Comparison of ENCODE assay signal across 2 cellular contexts in genomic region chr4:143511906-143512305, GRCh38.
TF ChIP-seq lines count a peak whose summit lies in the region.

No MANE protein-coding gene starts in this region.

TF ChIP-seq in GM23338, 12 proteins besides CTCF, POLR2A, EP300 and RAD21 (continued from another document):
- TF ChIP-seq, protein P1, sequence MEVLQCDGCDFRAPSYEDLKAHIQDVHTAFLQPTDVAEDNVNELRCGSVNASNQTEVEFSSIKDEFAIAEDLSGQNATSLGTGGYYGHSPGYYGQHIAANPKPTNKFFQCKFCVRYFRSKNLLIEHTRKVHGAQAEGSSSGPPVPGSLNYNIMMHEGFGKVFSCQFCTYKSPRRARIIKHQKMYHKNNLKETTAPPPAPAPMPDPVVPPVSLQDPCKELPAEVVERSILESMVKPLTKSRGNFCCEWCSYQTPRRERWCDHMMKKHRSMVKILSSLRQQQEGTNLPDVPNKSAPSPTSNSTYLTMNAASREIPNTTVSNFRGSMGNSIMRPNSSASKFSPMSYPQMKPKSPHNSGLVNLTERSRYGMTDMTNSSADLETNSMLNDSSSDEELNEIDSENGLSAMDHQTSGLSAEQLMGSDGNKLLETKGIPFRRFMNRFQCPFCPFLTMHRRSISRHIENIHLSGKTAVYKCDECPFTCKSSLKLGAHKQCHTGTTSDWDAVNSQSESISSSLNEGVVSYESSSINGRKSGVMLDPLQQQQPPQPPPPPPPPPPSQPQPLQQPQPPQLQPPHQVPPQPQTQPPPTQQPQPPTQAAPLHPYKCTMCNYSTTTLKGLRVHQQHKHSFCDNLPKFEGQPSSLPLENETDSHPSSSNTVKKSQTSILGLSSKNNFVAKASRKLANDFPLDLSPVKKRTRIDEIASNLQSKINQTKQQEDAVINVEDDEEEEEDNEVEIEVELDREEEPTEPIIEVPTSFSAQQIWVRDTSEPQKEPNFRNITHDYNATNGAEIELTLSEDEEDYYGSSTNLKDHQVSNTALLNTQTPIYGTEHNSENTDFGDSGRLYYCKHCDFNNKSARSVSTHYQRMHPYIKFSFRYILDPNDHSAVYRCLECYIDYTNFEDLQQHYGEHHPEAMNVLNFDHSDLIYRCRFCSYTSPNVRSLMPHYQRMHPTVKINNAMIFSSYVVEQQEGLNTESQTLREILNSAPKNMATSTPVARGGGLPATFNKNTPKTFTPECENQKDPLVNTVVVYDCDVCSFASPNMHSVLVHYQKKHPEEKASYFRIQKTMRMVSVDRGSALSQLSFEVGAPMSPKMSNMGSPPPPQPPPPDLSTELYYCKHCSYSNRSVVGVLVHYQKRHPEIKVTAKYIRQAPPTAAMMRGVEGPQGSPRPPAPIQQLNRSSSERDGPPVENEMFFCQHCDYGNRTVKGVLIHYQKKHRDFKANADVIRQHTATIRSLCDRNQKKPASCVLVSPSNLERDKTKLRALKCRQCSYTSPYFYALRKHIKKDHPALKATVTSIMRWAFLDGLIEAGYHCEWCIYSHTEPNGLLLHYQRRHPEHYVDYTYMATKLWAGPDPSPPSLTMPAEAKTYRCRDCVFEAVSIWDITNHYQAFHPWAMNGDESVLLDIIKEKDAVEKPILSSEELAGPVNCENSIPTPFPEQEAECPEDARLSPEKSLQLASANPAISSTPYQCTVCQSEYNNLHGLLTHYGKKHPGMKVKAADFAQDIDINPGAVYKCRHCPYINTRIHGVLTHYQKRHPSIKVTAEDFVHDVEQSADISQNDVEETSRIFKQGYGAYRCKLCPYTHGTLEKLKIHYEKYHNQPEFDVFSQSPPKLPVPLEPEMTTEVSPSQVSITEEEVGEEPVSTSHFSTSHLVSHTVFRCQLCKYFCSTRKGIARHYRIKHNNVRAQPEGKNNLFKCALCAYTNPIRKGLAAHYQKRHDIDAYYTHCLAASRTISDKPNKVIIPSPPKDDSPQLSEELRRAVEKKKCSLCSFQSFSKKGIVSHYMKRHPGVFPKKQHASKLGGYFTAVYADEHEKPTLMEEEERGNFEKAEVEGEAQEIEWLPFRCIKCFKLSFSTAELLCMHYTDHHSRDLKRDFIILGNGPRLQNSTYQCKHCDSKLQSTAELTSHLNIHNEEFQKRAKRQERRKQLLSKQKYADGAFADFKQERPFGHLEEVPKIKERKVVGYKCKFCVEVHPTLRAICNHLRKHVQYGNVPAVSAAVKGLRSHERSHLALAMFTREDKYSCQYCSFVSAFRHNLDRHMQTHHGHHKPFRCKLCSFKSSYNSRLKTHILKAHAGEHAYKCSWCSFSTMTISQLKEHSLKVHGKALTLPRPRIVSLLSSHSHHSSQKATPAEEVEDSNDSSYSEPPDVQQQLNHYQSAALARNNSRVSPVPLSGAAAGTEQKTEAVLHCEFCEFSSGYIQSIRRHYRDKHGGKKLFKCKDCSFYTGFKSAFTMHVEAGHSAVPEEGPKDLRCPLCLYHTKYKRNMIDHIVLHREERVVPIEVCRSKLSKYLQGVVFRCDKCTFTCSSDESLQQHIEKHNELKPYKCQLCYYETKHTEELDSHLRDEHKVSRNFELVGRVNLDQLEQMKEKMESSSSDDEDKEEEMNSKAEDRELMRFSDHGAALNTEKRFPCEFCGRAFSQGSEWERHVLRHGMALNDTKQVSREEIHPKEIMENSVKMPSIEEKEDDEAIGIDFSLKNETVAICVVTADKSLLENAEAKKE (CRISPR knock-in tag; IDR thresholded peaks at IDR 0.05), result no peak
- TF ChIP-seq EZH2phosphoT487 (IDR thresholded peaks at IDR 0.05; ENCODE audit: unreplicated experiment), result no peak
- no peak for TF ChIP-seq STAT1 (IDR thresholded peaks at IDR 0.05; ENCODE audit: unreplicated experiment)
- TF ChIP-seq, protein P2, sequence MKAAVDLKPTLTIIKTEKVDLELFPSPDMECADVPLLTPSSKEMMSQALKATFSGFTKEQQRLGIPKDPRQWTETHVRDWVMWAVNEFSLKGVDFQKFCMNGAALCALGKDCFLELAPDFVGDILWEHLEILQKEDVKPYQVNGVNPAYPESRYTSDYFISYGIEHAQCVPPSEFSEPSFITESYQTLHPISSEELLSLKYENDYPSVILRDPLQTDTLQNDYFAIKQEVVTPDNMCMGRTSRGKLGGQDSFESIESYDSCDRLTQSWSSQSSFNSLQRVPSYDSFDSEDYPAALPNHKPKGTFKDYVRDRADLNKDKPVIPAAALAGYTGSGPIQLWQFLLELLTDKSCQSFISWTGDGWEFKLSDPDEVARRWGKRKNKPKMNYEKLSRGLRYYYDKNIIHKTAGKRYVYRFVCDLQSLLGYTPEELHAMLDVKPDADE (IDR thresholded peaks at IDR 0.05), result no peak

TF ChIP-seq in WTC11, 78 proteins besides CTCF, POLR2A, EP300 and RAD21 (continued from another document):
- TF ChIP-seq MLX (CRISPR knock-in tag; IDR thresholded peaks at IDR 0.05), result no peak
- no peak for TF ChIP-seq RELA (CRISPR knock-in tag; IDR thresholded peaks at IDR 0.05; ENCODE audit: borderline replicate concordance)
- no peak for TF ChIP-seq NFATC4 (CRISPR knock-in tag; IDR thresholded peaks at IDR 0.05)
- no peak for TF ChIP-seq OVOL2 (CRISPR knock-in tag; IDR thresholded peaks at IDR 0.05; ENCODE audit: borderline replicate concordance)
- no peak for TF ChIP-seq IRF2 (CRISPR knock-in tag; IDR thresholded peaks at IDR 0.05; ENCODE audit: borderline replicate concordance, low read depth)
- no peak for TF ChIP-seq ATF2 (CRISPR knock-in tag; IDR thresholded peaks at IDR 0.05; ENCODE audit: borderline replicate concordance, low read depth)
- TF ChIP-seq CBFB (CRISPR knock-in tag; IDR thresholded peaks at IDR 0.05; ENCODE audit: low read depth), result no peak
- TF ChIP-seq, protein P3, sequence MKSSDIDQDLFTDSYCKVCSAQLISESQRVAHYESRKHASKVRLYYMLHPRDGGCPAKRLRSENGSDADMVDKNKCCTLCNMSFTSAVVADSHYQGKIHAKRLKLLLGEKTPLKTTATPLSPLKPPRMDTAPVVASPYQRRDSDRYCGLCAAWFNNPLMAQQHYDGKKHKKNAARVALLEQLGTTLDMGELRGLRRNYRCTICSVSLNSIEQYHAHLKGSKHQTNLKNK (CRISPR knock-in tag; IDR thresholded peaks at IDR 0.05), result no peak
- no peak for TF ChIP-seq TCF7 (CRISPR knock-in tag; IDR thresholded peaks at IDR 0.05; ENCODE audit: low read depth)
- TF ChIP-seq ERG (CRISPR knock-in tag; IDR thresholded peaks at IDR 0.05), result no peak
- no peak for TF ChIP-seq FOXP4 (CRISPR knock-in tag; IDR thresholded peaks at IDR 0.05)
- no peak for TF ChIP-seq AR (CRISPR knock-in tag; IDR thresholded peaks at IDR 0.05)
- TF ChIP-seq, protein P4, sequence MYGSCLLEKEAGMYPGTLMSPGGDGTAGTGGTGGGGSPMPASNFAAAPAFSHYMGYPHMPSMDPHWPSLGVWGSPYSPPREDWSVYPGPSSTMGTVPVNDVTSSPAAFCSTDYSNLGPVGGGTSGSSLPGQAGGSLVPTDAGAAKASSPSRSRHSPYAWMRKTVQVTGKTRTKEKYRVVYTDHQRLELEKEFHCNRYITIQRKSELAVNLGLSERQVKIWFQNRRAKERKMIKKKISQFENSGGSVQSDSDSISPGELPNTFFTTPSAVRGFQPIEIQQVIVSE (CRISPR knock-in tag; IDR thresholded peaks at IDR 0.05; ENCODE audit: borderline replicate concordance), result no peak
